ENCODE assay signal across 19 cellular contexts in the genomic region with DNA sequence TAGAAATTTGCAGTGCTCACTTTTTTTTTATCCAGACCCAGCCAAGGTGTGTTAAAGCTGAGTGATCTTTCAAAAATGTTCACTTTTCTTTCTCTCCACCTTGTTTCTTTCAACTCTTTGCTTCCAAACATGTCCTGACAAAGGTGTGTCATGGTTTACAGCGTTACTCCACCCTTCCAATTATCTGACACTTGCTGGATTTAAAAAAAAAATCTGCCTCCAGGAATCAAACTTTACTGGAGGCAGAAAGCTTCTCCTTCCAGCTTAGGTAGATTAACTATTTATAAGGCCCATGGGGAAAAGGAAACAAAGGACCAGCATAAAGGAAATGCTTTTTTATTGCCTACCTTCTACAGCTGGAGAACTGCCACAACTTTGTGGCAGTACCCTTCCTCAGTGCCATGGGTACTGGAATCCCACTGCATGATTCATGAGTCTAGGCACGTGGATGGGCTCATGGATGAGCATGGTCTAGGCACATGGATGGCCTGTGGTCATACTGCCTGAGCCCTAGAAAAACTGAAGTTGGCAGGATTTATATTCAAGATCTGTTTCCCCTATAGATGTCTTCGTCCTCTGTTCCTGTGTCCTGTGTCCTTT. TPM values are rescaled to one million over a fixed set of nuclear protein-coding genes. Genes with fewer than 3 reads are reported as not detected.
A peak's percentile ranks its signal among the peaks of the same experiment; 100 is the strongest.
DNase-seq lines count a peak whose midpoint lies in the region; ATAC-seq and TF ChIP-seq lines count a peak whose summit lies in the region.
"Had no signal": no experiment of that assay in that cellular context is flagged by ENCODE, and none has a peak within 500 bp of the region (broad histone marks: within the 10 kb centered on the region; RNA-seq: fewer than 3 reads in every experiment).

COL17A1 (minus strand) TSS at position 80 of the 600 bp plus-strand sequence. CDS start 5,207 bp downstream, outside the sequence.

- DNase-seq in HAP-1 (ENCODE audit: low spot score in 2 of 2) (peak; percentile 27 to 69), RWPE1 (ENCODE audit: low spot score) (peak; percentile 70), esophagus squamous epithelium (lab: John Stamatoyannopoulos, UW) (no peak), smooth muscle cell (lab: John Stamatoyannopoulos, UW; ENCODE audit: unreplicated experiment) (no peak), GF-D8 (lab: John Stamatoyannopoulos, UW) (no peak), dedifferentiated amniotic fluid mesenchymal stem cell (ENCODE audit: extremely low spot score) (no peak), cortex of kidney (lab: John Stamatoyannopoulos, UW) (no peak)
- DNase-seq: activated naive CD4-positive, alpha-beta T cell treated with anti-CD3 and anti-CD28 coated beads for 36 hours; CD8-positive, alpha-beta T cell; dorsolateral prefrontal cortex; hippocampal formation; kidney; NCI-H1092 treated with DMSO at 0.1 percent for 48 hours; NCI-H748 treated with DMSO at 0.1 percent for 48 hours; SK-N-SH; stimulated activated naive CD4-positive, alpha-beta T cell treated with Interleukin-2 at 50 U/mL for 16 hours; uterus had no signal

- peak within 1 kb of the TSS; percentile 77 for H3K4me2 ChIP-seq in smooth muscle cell
- H3K4me2 ChIP-seq: SK-N-SH had no signal

- in situ Hi-C loops in HAP-1 (cut with MboI; ENCODE audit: low sequenced_read_pairs) = no loop called here

- POLR2A ChIA-PET in RWPE1 (lab: Yijun Ruan, JAX; ENCODE audit: low non-redundant PET) = no interaction called here

- H3K27ac ChIP-seq in RWPE1 (peak within 1 kb of the TSS; percentile 91), esophagus squamous epithelium (peak within 1 kb of the TSS; percentile 43 to 75 (median 70)), smooth muscle cell (ENCODE audit: low read depth) (peak within 1 kb of the TSS; percentile 88)
- H3K27ac ChIP-seq: dorsolateral prefrontal cortex, uterus had no signal

- TF ChIP-seq POLR2A in esophagus squamous epithelium (IDR thresholded peaks at IDR 0.05) = peak in 2 of 4 donors; percentile 13 to 34

- H2AFZ ChIP-seq in smooth muscle cell (ENCODE audit: low read depth) = no peak within 1 kb of the TSS

- H3K9ac ChIP-seq in smooth muscle cell (ENCODE audit: low read depth) = peak within 1 kb of the TSS; percentile 76
- H3K9ac ChIP-seq: SK-N-SH had no signal

- peaks cover 36% of the 10 kb centered on the region for H3K4me1 ChIP-seq in HAP-1
- peaks cover 0 to 31% (median 0%) of the 10 kb centered on the region in 3 donors for H3K4me1 ChIP-seq in esophagus squamous epithelium
- H3K4me1 ChIP-seq in smooth muscle cell (ENCODE audit: low read depth) = peaks cover 14% of the 10 kb centered on the region
- H3K4me1 ChIP-seq: uterus had no signal

- no peak for ATAC-seq in GM18861 (IDR thresholded peaks at IDR 0.05; ENCODE audit: unreplicated experiment)
- ATAC-seq: CD8-positive, alpha-beta T cell had no signal

- H3K27me3 ChIP-seq in HAP-1 (ENCODE audit: low read depth) = no peaks in the 10 kb centered on the region
- peaks cover 0 to 35% (median 0%) of the 10 kb centered on the region in 4 donors for H3K27me3 ChIP-seq in esophagus squamous epithelium
- H3K27me3 ChIP-seq in smooth muscle cell (ENCODE audit: low read depth) = no peaks in the 10 kb centered on the region
- H3K27me3 ChIP-seq: dorsolateral prefrontal cortex, uterus had no signal

- 33 to 39% methylated on average over 3 of the region's 3 CpGs for WGBS in esophagus squamous epithelium, 2 donors
- 81% methylated on average over 3 of the region's 3 CpGs for WGBS in smooth muscle cell (ENCODE audit: low lambda C conversion rate)

- H3K79me2 ChIP-seq in smooth muscle cell (ENCODE audit: low read depth) = no peaks in the 10 kb centered on the region

- H3K4me3 ChIP-seq in HAP-1 (no peak within 1 kb of the TSS), esophagus squamous epithelium (peak within 1 kb of the TSS; percentile 18 to 44 (median 38)), smooth muscle cell (peak within 1 kb of the TSS; percentile 43)
- H3K4me3 ChIP-seq: dorsolateral prefrontal cortex, uterus had no signal

- CTCF ChIA-PET in RWPE1 (lab: Yijun Ruan, JAX) = interaction anchor here (0.6 to 1.2 kb wide), 5 partner anchors 9 to 382 kb away, joined by 3 to 5 read pairs (median 3); partner anchors contain the start of gene SFR1

- H3K9me3 ChIP-seq in HAP-1 = no peaks in the 10 kb centered on the region
- H3K9me3 ChIP-seq in esophagus squamous epithelium = no peaks in the 10 kb centered on the region
- no peaks in the 10 kb centered on the region for H3K9me3 ChIP-seq in smooth muscle cell (replicated peaks; ENCODE audit: low read depth)
- H3K9me3 ChIP-seq: SK-N-SH, uterus had no signal

- no peak for TF ChIP-seq CTCF in RWPE1 (conservative IDR thresholded peaks at IDR 0.05; ENCODE audit: low read depth)
- TF ChIP-seq CTCF in esophagus squamous epithelium (IDR thresholded peaks at IDR 0.05) = no peak
- TF ChIP-seq CTCF in smooth muscle cell (IDR thresholded peaks at IDR 0.05; ENCODE audit: borderline replicate concordance, insufficient read depth, poor library complexity, severe bottlenecking) = no peak

- intact Hi-C loops in esophagus squamous epithelium (cut with DNase I) = no loop called here

- no peaks in the 10 kb centered on the region for H4K20me1 ChIP-seq in smooth muscle cell (ENCODE audit: low read depth)

- no peaks in the 10 kb centered on the region for H3K36me3 ChIP-seq in HAP-1 (replicated peaks)
- no peaks in the 10 kb centered on the region for H3K36me3 ChIP-seq in esophagus squamous epithelium
- no peaks in the 10 kb centered on the region for H3K36me3 ChIP-seq in smooth muscle cell (ENCODE audit: low read depth)
- H3K36me3 ChIP-seq: uterus had no signal

- no peaks in the 10 kb centered on the region for H3F3A ChIP-seq in smooth muscle cell (ENCODE audit: low read depth)

RNA-seq across cellular contexts. Expression of gene COL17A1, which starts in this region (rescaled TPM):
- 100 to 1,000 TPM; 150 to 202 (median 191) TPM for total RNA-seq in esophagus squamous epithelium
- total RNA-seq in smooth muscle cell = 140 and 150 TPM in 2 replicates
- 31.5 and 167 TPM in 2 replicates for polyA plus RNA-seq in smooth muscle cell
- total RNA-seq: activated naive CD4-positive, alpha-beta T cell treated with anti-CD3 and anti-CD28 coated beads for 36 hours; CD8-positive, alpha-beta T cell; neural crest cell had no signal

Comparison
In these comparisons a context has a peak if more than half of its experiments do, and no peak if none do; other contexts are left out.
1. DNase-seq: peak in HAP-1 (2 of 2) and RWPE1 (single experiment); none in esophagus squamous epithelium (single experiment), smooth muscle cell (single experiment), GF-D8 (single experiment), dedifferentiated amniotic fluid mesenchymal stem cell (single experiment) and cortex of kidney (single experiment).
2. Peak in every context shown above with its lines, with median percentiles within 50 percentile points of each other: H3K27ac ChIP-seq.